In the genomic region with DNA sequence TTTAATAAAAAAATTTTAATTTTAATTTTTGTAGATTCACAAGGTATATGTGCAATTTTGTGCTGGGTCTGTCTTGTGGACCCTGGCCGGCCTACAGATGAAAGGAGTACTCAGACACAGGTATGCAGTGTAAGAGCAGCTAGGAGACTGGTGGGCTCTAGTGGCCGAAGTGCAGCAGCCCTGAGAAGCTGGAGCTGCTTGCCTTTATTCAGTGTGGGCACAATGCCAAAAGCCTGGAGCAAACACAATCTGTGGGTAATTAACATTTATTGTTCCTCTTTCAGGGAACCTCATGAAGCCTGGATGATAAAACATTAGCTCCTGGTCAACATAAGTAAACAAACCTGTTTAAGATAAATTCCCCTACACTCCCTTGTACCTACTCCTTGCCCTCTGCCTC, we compare ENCODE assay signal across 15 cellular contexts.
"Had no signal": no experiment of that assay in that cellular context is flagged by ENCODE, and none has a peak within 500 bp of the region (broad histone marks: within the 10 kb centered on the region; RNA-seq: fewer than 3 reads in every experiment).

No MANE protein-coding gene starts in this region.

- H3K4me3 Mint-ChIP-seq: central memory CD8-positive, alpha-beta T cell; naive thymus-derived CD8-positive, alpha-beta T cell had no signal

- H3K4me3 ChIP-seq: esophagus squamous epithelium, pancreas, stomach, testis, upper lobe of left lung had no signal

- DNase-seq: activated CD4-positive, CD25-positive, alpha-beta regulatory T cell treated with anti-CD3 and anti-CD28 coated beads, Interleukin-2, amount 50 U/mL, for 72 hours; activated naive CD4-positive, alpha-beta T cell; anterior cingulate cortex; brain microvascular endothelial cell; effector CD8-positive, alpha-beta T cell; esophagus squamous epithelium; mesenchymal stem cell; naive thymus-derived CD8-positive, alpha-beta T cell; stimulated activated CD4-positive, alpha-beta T cell treated with anti-CD3 and anti-CD28 coated beads, Interleukin-12 subunit alpha, Interleukin-12 subunit beta, amount 100 ng/mL, for 4 hours; stimulated activated CD4-positive, alpha-beta T cell treated with anti-CD3 and anti-CD28 coated beads, Interleukin-2, amount 100 ng/mL, for 24 hours; stomach; testis had no signal

- H3K4me1 Mint-ChIP-seq: central memory CD8-positive, alpha-beta T cell; naive thymus-derived CD8-positive, alpha-beta T cell had no signal

- H3K27ac ChIP-seq: brain microvascular endothelial cell, esophagus squamous epithelium, pancreas, stomach, testis, upper lobe of left lung had no signal

- H3K27me3 ChIP-seq: brain microvascular endothelial cell, esophagus squamous epithelium, pancreas, stomach, testis, upper lobe of left lung had no signal

- H3K9me3 Mint-ChIP-seq: central memory CD8-positive, alpha-beta T cell had no signal

- H3K4me1 ChIP-seq: esophagus squamous epithelium, pancreas, stomach, testis, upper lobe of left lung had no signal

- H3K9me3 ChIP-seq: esophagus squamous epithelium, pancreas, testis had no signal

- ATAC-seq: naive thymus-derived CD8-positive, alpha-beta T cell; pancreas had no signal

- H3K27me3 Mint-ChIP-seq: central memory CD8-positive, alpha-beta T cell had no signal

- H3K36me3 ChIP-seq: brain microvascular endothelial cell, esophagus squamous epithelium, pancreas, stomach, upper lobe of left lung had no signal

- H3K27ac Mint-ChIP-seq: naive thymus-derived CD8-positive, alpha-beta T cell had no signal

- H3K36me3 Mint-ChIP-seq: naive thymus-derived CD8-positive, alpha-beta T cell had no signal
